ENCODE assay signal across 9 cellular contexts in the genomic region with DNA sequence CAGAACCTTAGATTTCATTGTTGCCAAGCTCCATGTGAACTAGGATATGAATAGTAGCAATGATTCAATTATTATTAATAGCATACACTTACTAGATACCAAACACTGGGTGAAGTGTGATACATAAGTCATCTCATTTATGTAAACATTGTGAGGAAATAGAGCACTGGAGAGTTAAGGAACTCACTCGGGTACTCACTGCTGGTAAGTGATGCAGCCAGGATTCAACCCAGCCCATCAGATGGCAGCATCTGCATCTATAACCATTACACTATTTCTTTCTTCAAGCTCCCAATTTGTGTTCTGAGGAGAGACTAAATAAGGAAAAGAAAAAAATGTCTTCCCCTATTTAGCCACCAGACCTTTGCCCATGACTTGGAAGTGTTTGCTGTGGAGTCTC. TPM values are rescaled to one million over a fixed set of nuclear protein-coding genes. Genes with fewer than 3 reads are reported as not detected.
DNase-seq lines count a peak whose midpoint lies in the region; ATAC-seq and TF ChIP-seq lines count a peak whose summit lies in the region.
"Had no signal": no experiment of that assay in that cellular context is flagged by ENCODE, and none has a peak within 500 bp of the region (broad histone marks: within the 10 kb centered on the region; RNA-seq: fewer than 3 reads in every experiment).

No MANE protein-coding gene starts in this region.

- H3K27me3 Mint-ChIP-seq in osteocyte (ENCODE audit: unreplicated experiment) = no peaks in the 10 kb centered on the region
- H3K27me3 Mint-ChIP-seq in H9 (ENCODE audit: low read depth) = no peaks in the 10 kb centered on the region
- H3K27me3 Mint-ChIP-seq in endothelial cell (ENCODE audit: unreplicated experiment) = peaks cover 5% of the 10 kb centered on the region

- no peak overlapping the region for H2BK15ac ChIP-seq in H9 (ENCODE audit: low read depth, low read length)

- TF ChIP-seq CTCF in OCI-LY7 (conservative IDR thresholded peaks at IDR 0.05; ENCODE audit: low read length) (0 out of 2 replicates have a peak, but pooled peaks have one; percentile 18), esophagus muscularis mucosa (IDR thresholded peaks at IDR 0.05) (peak; percentile 39 to 55 (median 43)), osteocyte (IDR thresholded peaks at IDR 0.05) (peak; percentile 60), GM10266 (IDR thresholded peaks at IDR 0.05; ENCODE audit: control insufficient read depth, insufficient read depth, low read depth, missing control alignments) (no peak), H9 (conservative IDR thresholded peaks at IDR 0.05) (no peak), endothelial cell (IDR thresholded peaks at IDR 0.05; ENCODE audit: unreplicated experiment) (no peak)

- H3K18ac ChIP-seq in H9 (ENCODE audit: insufficient read length, low read depth, low read length) = no peak overlapping the region

- no peak overlapping the region for H3K4ac ChIP-seq in H9 (ENCODE audit: low read depth, low read length)

- no peak overlapping the region for H2BK20ac ChIP-seq in H9 (ENCODE audit: low read depth, low read length, poor library complexity, severe bottlenecking)

- H3K14ac ChIP-seq in H9 (ENCODE audit: insufficient read depth, low read length) = no peak overlapping the region

- H3K27ac Mint-ChIP-seq in osteocyte (ENCODE audit: unreplicated experiment) (no peak overlapping the region), H9 (no peak overlapping the region), endothelial cell (ENCODE audit: unreplicated experiment) (no peak overlapping the region)

- no peaks in the 10 kb centered on the region for H3K27me3 ChIP-seq in esophagus muscularis mucosa
- no peaks in the 10 kb centered on the region for H3K27me3 ChIP-seq in H9 (ENCODE audit: insufficient read depth, low read length)
- H3K27me3 ChIP-seq: vagina had no signal

- CTCF ChIA-PET in OCI-LY7 (lab: Charles Lee; ENCODE audit: unreplicated experiment) = no interaction called here

- no peak overlapping the region for H4K8ac ChIP-seq in H9 (replicated peaks; ENCODE audit: insufficient read length, low read depth, low read length)

- H2AK5ac ChIP-seq in H9 (ENCODE audit: insufficient read length, low read length) = no peak overlapping the region

- H3K9me3 ChIP-seq in OCI-LY7 (ENCODE audit: low read length) (no peaks in the 10 kb centered on the region), esophagus muscularis mucosa (no peaks in the 10 kb centered on the region), H9 (ENCODE audit: control insufficient read depth, low read depth, low read length) (no peaks in the 10 kb centered on the region)
- H3K9me3 ChIP-seq: vagina had no signal

- H3K9me3 Mint-ChIP-seq in osteocyte (ENCODE audit: unreplicated experiment) (no peaks in the 10 kb centered on the region), H9 (no peaks in the 10 kb centered on the region), endothelial cell (ENCODE audit: unreplicated experiment) (no peaks in the 10 kb centered on the region)

- H2BK5ac ChIP-seq in H9 (ENCODE audit: insufficient read length, low read length) = no peak overlapping the region

- H3K27ac ChIP-seq in OCI-LY7 (ENCODE audit: low read depth, low read length, poor library complexity, severe bottlenecking) = no peak overlapping the region
- no peak overlapping the region for H3K27ac ChIP-seq in esophagus muscularis mucosa (replicated peaks in 1 of 4)
- no peak overlapping the region for H3K27ac ChIP-seq in H9 (ENCODE audit: insufficient read length, low read depth, low read length)
- H3K27ac ChIP-seq: vagina had no signal

- H3K4me2 ChIP-seq in OCI-LY7 (ENCODE audit: low read length) = no peak overlapping the region
- no peak overlapping the region for H3K4me2 ChIP-seq in H9 (ENCODE audit: insufficient read depth, insufficient read length, low read length)

- H3K36me3 ChIP-seq in OCI-LY7 (ENCODE audit: insufficient read depth, low read length) (no peaks in the 10 kb centered on the region), esophagus muscularis mucosa (no peaks in the 10 kb centered on the region)
- H3K36me3 ChIP-seq: vagina had no signal

- BruUV-seq in OCI-LY7 (replicated peaks; lab: Mats Ljungman, UMichigan) = no TSS peak

- no peaks in the 10 kb centered on the region for H3K9me2 ChIP-seq in OCI-LY7 (ENCODE audit: insufficient read depth, low read length)

- no peak for ATAC-seq in GM21717 (IDR thresholded peaks at IDR 0.05; ENCODE audit: unreplicated experiment)

- no peak overlapping the region for H4K5ac ChIP-seq in H9 (ENCODE audit: insufficient read length, low read depth, low read length)

- H3K4me3 ChIP-seq in OCI-LY7 (ENCODE audit: low read depth, low read length, poor library complexity, severe bottlenecking) (no peak overlapping the region), esophagus muscularis mucosa (no peak overlapping the region)
- H3K4me3 ChIP-seq: vagina had no signal

- no peak overlapping the region for H3K56ac ChIP-seq in H9 (ENCODE audit: insufficient read length, low read depth, low read length)

- H3K4me1 Mint-ChIP-seq in osteocyte (ENCODE audit: unreplicated experiment) (peaks cover 2% of the 10 kb centered on the region), H9 (peaks cover 8 to 9% of the 10 kb centered on the region in 2 experiments), endothelial cell (ENCODE audit: unreplicated experiment) (no peaks in the 10 kb centered on the region)

- no peaks in the 10 kb centered on the region for H3K23me2 ChIP-seq in H9 (ENCODE audit: insufficient read length, low read depth, low read length, poor library complexity, severe bottlenecking)

- H3K4me3 Mint-ChIP-seq in osteocyte (ENCODE audit: unreplicated experiment) = no peak overlapping the region
- H3K4me3 Mint-ChIP-seq in H9 = no peak overlapping the region
- H3K4me3 Mint-ChIP-seq in endothelial cell (ENCODE audit: unreplicated experiment) = no peak overlapping the region

- TF ChIP-seq POLR2A in esophagus muscularis mucosa (IDR thresholded peaks at IDR 0.05; ENCODE audit: low read depth) = no peak

- intact Hi-C loops in OCI-LY7 (cut with micrococcal nuclease; ENCODE audit: unreplicated experiment) (no loop called here), esophagus muscularis mucosa (cut with DNase I) (loop anchor here (5.0 kb wide), 2 partner anchors 38 to 413 kb away; a partner anchor contains a TSS)

- H3T11ph ChIP-seq in H9 (ENCODE audit: low read length) = no peak overlapping the region

- no peak overlapping the region for H3K23ac ChIP-seq in H9 (ENCODE audit: insufficient read length, low read depth, low read length)

- DNase-seq in EH (ENCODE audit: low read depth) (peak; percentile 75), OCI-LY7 (ENCODE audit: low spot score) (no peak), esophagus muscularis mucosa (ENCODE audit: extremely low spot score) (no peak), osteocyte (ENCODE audit: extremely low spot score, unreplicated experiment) (no peak), GM10266 (ENCODE audit: extremely low spot score) (no peak), H9 (no peak), endothelial cell (ENCODE audit: low spot score) (no peak)

- H3K4me1 ChIP-seq in OCI-LY7 (ENCODE audit: insufficient read depth, low read length, poor library complexity, severe bottlenecking) (no peaks in the 10 kb centered on the region), esophagus muscularis mucosa (peaks cover 0 to 10% (median 6%) of the 10 kb centered on the region in 4 donors), H9 (ENCODE audit: insufficient read depth, low read length) (no peaks in the 10 kb centered on the region)
- H3K4me1 ChIP-seq: vagina had no signal

- H3K36me3 Mint-ChIP-seq in osteocyte (ENCODE audit: unreplicated experiment) (peaks cover 2% of the 10 kb centered on the region), H9 (ENCODE audit: insufficient read depth in 1 of 3, low read depth in 3 of 3) (peaks cover 0 to 5% (median 3%) of the 10 kb centered on the region in 3 experiments; a peak in 6 of 7 replicates), endothelial cell (ENCODE audit: low read depth, unreplicated experiment) (no peaks in the 10 kb centered on the region)

- 0% methylated on average over 1 of the region's 1 CpG for WGBS in esophagus muscularis mucosa
- no CpG with 5 or more reads among the region's 1 CpG for WGBS in H9 (ENCODE audit: extremely low coverage, insufficient read length, low lambda C conversion rate)

- H4K20me1 ChIP-seq in OCI-LY7 (ENCODE audit: insufficient read depth, low read length) (no peaks in the 10 kb centered on the region), H9 (ENCODE audit: control insufficient read depth, insufficient read depth, insufficient read length) (no peaks in the 10 kb centered on the region)

- no peaks in the 10 kb centered on the region for H3K79me1 ChIP-seq in H9 (ENCODE audit: insufficient read depth, low read depth, low read length, poor library complexity, severe bottlenecking)

- TF ChIP-seq EP300 in esophagus muscularis mucosa (IDR thresholded peaks at IDR 0.05) = no peak

- H4K91ac ChIP-seq in H9 (ENCODE audit: insufficient read length, low read depth, low read length) = no peak overlapping the region

- no peak overlapping the region for H2BK12ac ChIP-seq in H9 (ENCODE audit: insufficient read length, low read depth, low read length)

- H2BK120ac ChIP-seq in H9 (ENCODE audit: low read depth, low read length, poor library complexity, severe bottlenecking) = no peak overlapping the region

- H3K9ac ChIP-seq in H9 (ENCODE audit: extremely low read depth, insufficient read length, low read length) = no peak overlapping the region

- H2AFZ ChIP-seq in OCI-LY7 (ENCODE audit: low read length) (no peak overlapping the region), H9 (ENCODE audit: low read length) (no peak overlapping the region)

- POLR2A ChIA-PET in OCI-LY7 (lab: Charles Lee) = interaction anchor here (0.6 kb wide), 3 partner anchors 14 to 67 kb away, joined by 3 to 4 read pairs (median 3); no protein-coding TSS in a partner anchor

- H3K79me2 ChIP-seq in OCI-LY7 (ENCODE audit: insufficient read depth, low read depth, low read length) = no peaks in the 10 kb centered on the region
- no peaks in the 10 kb centered on the region for H3K79me2 ChIP-seq in H9 (ENCODE audit: insufficient read depth, low read length)

RNA-seq across cellular contexts. Expression of a gene that starts 10.2 kb away (rescaled TPM):
- total RNA-seq in OCI-LY7 (2014; rRNA removed; shearing (Covaris generic)) = 42.5 and 43.7 TPM in 2 replicates
- total RNA-seq in OCI-LY7 (2022) (61.9 and 66.1 TPM in 2 replicates), esophagus muscularis mucosa (10 to 100 TPM; 11.2 to 21.6 (median 15.7) TPM), osteocyte (35.1 and 41.7 TPM in 2 replicates), H9 (2021) (77.5 and 78.8 TPM in 2 replicates), endothelial cell (ENCODE audit: unreplicated experiment) (31.4 TPM)

RNA-seq across cellular contexts. Expression of a gene that starts 38.8 kb away (rescaled TPM):
- total RNA-seq in OCI-LY7 (2014; rRNA removed; shearing (Covaris generic)) = 1.5 and 2.8 TPM in 2 replicates
- total RNA-seq in OCI-LY7 (2022) (2.5 and 2.7 TPM in 2 replicates), esophagus muscularis mucosa (10 to 100 TPM in 2 of 4 donors, 1 to 10 TPM in 2; 6.6 to 21.0 (median 12.1) TPM), osteocyte (10.7 and 10.8 TPM in 2 replicates), H9 (2021) (4.0 and 4.3 TPM in 2 replicates), endothelial cell (ENCODE audit: unreplicated experiment) (11.4 TPM)

RNA-seq across cellular contexts. Expression of a gene that starts 39.1 kb away (rescaled TPM):
- total RNA-seq in OCI-LY7 (2014; rRNA removed; shearing (Covaris generic)) = 3.2 and 3.4 TPM in 2 replicates
- total RNA-seq in OCI-LY7 (2022) = 4.8 and 4.9 TPM in 2 replicates
- total RNA-seq in esophagus muscularis mucosa = 10 to 100 TPM in 2 of 4 donors, 1 to 10 TPM in 2; 5.8 to 15.4 (median 11.3) TPM
- 10.9 and 11.1 TPM in 2 replicates for total RNA-seq in osteocyte
- total RNA-seq in H9 (2021) = 6.8 and 7.7 TPM in 2 replicates
- total RNA-seq in endothelial cell (ENCODE audit: unreplicated experiment) = 26.0 TPM

Comparison
In these comparisons a context has a peak if more than half of its experiments do, and no peak if none do; other contexts are left out.
1. CTCF ChIP-seq: peak in OCI-LY7 (single experiment), esophagus muscularis mucosa (3 of 3) and osteocyte (single experiment); none in GM10266 (single experiment), H9 (single experiment) and endothelial cell (single experiment).